In the genomic region with DNA sequence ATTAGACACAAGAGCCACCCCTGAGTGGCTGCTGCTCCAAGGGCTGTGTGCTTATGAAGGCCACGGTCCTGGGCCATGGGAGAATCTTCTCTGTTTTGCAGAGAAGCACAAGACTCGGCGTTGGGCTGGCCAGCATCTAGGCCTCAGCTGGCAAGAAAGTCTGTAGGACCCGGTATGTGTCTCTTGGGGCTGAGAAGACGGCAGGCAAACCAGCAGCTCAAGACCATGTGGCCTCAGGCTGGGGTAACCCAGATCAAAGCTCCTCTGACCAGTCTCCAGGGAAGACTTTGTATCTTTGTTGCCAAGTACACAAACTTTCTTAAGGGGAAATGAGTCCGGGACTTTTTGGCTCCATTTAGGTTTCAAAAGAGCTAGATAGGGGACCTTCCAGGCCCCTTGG, we compare ENCODE assay signal across 24 cellular contexts.
DNase-seq lines count a peak whose midpoint lies in the region; ATAC-seq, FAIRE-seq and TF ChIP-seq lines count a peak whose summit lies in the region.
"Had no signal": no experiment of that assay in that cellular context is flagged by ENCODE, and none has a peak within 500 bp of the region (broad histone marks: within the 10 kb centered on the region; RNA-seq: fewer than 3 reads in every experiment).

No MANE protein-coding gene starts in this region.

- H3K36me3 ChIP-seq in BLaER1 treated with 17β-estradiol and CSF1 and Interleukin-3, amounts not matched to agents 10 nM and 100 nM, result no peaks in the 10 kb centered on the region
- no peaks in the 10 kb centered on the region for H3K36me3 ChIP-seq in GM12878 (ENCODE audit: control insufficient read depth in 2 of 2, insufficient read depth in 2 of 2, low read length in 1 of 2)
- H3K36me3 ChIP-seq in mucosa of descending colon (ENCODE audit: low read depth), result no peaks in the 10 kb centered on the region
- H3K36me3 ChIP-seq: colonic mucosa, spleen, thyroid gland had no signal

- peak overlapping the region; percentile 61 for H2AFZ ChIP-seq in GM12878 (ENCODE audit: control insufficient read depth, low read depth, low read length)
- H2AFZ ChIP-seq: GM23338 had no signal

- H3K4me2 ChIP-seq in BLaER1 treated with 17β-estradiol and CSF1 and Interleukin-3, amounts not matched to agents 10 nM and 100 nM, result peak overlapping the region; percentile 31 to 78 (median 55); a peak in 21 of 22 replicates
- no peak overlapping the region for H3K4me2 ChIP-seq in GM12878 (ENCODE audit: control insufficient read depth, insufficient read depth)
- H3K4me2 ChIP-seq: GM23338, SK-N-SH had no signal

- CTCF ChIA-PET in GM12878 (lab: Yijun Ruan, JAX), result interaction anchor here (0.9 to 2.0 kb wide), 7 partner anchors 14 to 86 kb away, joined by 3 to 9 read pairs (median 3); no protein-coding TSS in a partner anchor

- H3K4me3 ChIP-seq in BLaER1 treated with 17β-estradiol and CSF1 and Interleukin-3, amounts not matched to agents 10 nM and 100 nM, result no peak overlapping the region
- H3K4me3 ChIP-seq in GM12878 (no peak overlapping the region), mucosa of descending colon (no peak overlapping the region)
- H3K4me3 ChIP-seq: colonic mucosa, GM23338, spleen, thyroid gland had no signal

- no peak for TF ChIP-seq CTCF in GM12878 (IDR thresholded peaks at IDR 0.05 in 2 of 3, conservative IDR thresholded peaks at IDR 0.05 in 1 of 3; ENCODE audit: control insufficient read depth in 2 of 3, extremely low read depth in 1 of 3, insufficient read depth in 1 of 3, low read depth in 3 of 3, low read length in 3 of 3)
- TF ChIP-seq CTCF in mucosa of descending colon (IDR thresholded peaks at IDR 0.05), result no peak

- H3K9me3 ChIP-seq in BLaER1 treated with 17β-estradiol and CSF1 and Interleukin-3, amounts not matched to agents 10 nM and 100 nM (replicated peaks in 1 of 11), result 0 out of 22 replicates have a peak, but pooled peaks cover 0 to 5% (median 0%) of the 10 kb centered on the region in 11 experiments
- H3K9me3 ChIP-seq in GM12878 (replicated peaks; ENCODE audit: control insufficient read depth, insufficient read depth, low read length) (no peaks in the 10 kb centered on the region; the same call in 2 of the 3 replicates), mucosa of descending colon (no peaks in the 10 kb centered on the region)
- H3K9me3 ChIP-seq: colonic mucosa, SK-N-SH, spleen, thyroid gland had no signal

- ATAC-seq in HG02610 (IDR thresholded peaks at IDR 0.05; ENCODE audit: unreplicated experiment) (peak; percentile 63), GM12878 (peak; percentile 72), mucosa of descending colon (peak; percentile 13), HG02571 (IDR thresholded peaks at IDR 0.05; ENCODE audit: unreplicated experiment) (no peak)
- ATAC-seq: activated CD4-positive, CD25-positive, alpha-beta regulatory T cell treated with anti-CD3 and anti-CD28 coated beads, Interleukin-2, amount 50 U/mL, for 24 hours; CD8-positive, alpha-beta T cell; foreskin keratinocyte; GM23338; PC-3 had no signal

- WGBS in GM12878 (ENCODE audit: insufficient coverage, insufficient replicate concordance, low lambda C conversion rate, missing lambda C conversion rate), result 9% methylated on average over 6 of the region's 6 CpGs

- peak overlapping the region; percentile 37 to 77 (median 72); a peak in 20 of 22 replicates for H3K27ac ChIP-seq in BLaER1 treated with 17β-estradiol and CSF1 and Interleukin-3, amounts not matched to agents 10 nM and 100 nM
- no peak overlapping the region for H3K27ac ChIP-seq in GM12878 (ENCODE audit: control insufficient read depth, insufficient read depth)
- H3K27ac ChIP-seq: colonic mucosa, foreskin keratinocyte, spleen had no signal

- no peak for TF ChIP-seq EP300 in GM12878 (IDR thresholded peaks at IDR 0.05; ENCODE audit: borderline replicate concordance in 1 of 2, control insufficient read depth in 1 of 2, low read depth in 2 of 2, low read length in 2 of 2)

- in situ Hi-C loops in GM12878 (cut with MboI), result no loop called here

- TF ChIP-seq POLR2A in GM12878 (IDR thresholded peaks at IDR 0.05; ENCODE audit: low read depth, low read length), result no peak

- DNase-seq in GM12878 (ENCODE audit: low read depth, low spot score) (no peak), mucosa of descending colon (no peak), SIG-M5 (lab: John Stamatoyannopoulos, UW) (no peak), NCI-H187 treated with DMSO at 0.1 percent for 48 hours (lab: John Stamatoyannopoulos, UW) (no peak), NCI-H226 (no peak)
- DNase-seq: activated naive CD4-positive, alpha-beta T cell treated with anti-CD3 and anti-CD28 coated beads, Interleukin-2, amount 50 U/mL, for 16 hours; activated T-cell treated with anti-CD3 and anti-CD28 coated beads, Interleukin-2, amount 50 U/mL, for 48 hours; CD8-positive, alpha-beta T cell; colonic mucosa; foreskin keratinocyte; hippocampal formation; NCI-H1436 treated with DMSO at 0.1 percent for 48 hours; NCI-H2171; NCI-H69; PC-3; SK-N-SH; spleen; thyroid gland had no signal

- FAIRE-seq in GM12878 (lab: Jason Lieb, UNC), result no peak
- FAIRE-seq: endometrium had no signal

- RAD21 ChIA-PET in GM12878 (lab: Charles Lee; ENCODE audit: unreplicated experiment), result interaction anchor here (0.6 to 2.3 kb wide), 8 partner anchors 14 to 86 kb away, joined by 3 to 14 read pairs (median 4); no protein-coding TSS in a partner anchor

- intact Hi-C loops in GM12878 (cut with micrococcal nuclease; ENCODE audit: unreplicated experiment) (no loop called here), mucosa of descending colon (cut with DNase I, micrococcal nuclease) (no loop called here)

- no peaks in the 10 kb centered on the region for H3K79me2 ChIP-seq in GM12878 (ENCODE audit: control insufficient read depth, insufficient read depth, low read length)

- no peak for TF ChIP-seq RAD21 in GM12878 (IDR thresholded peaks at IDR 0.05; ENCODE audit: insufficient read depth, low read depth, low read length)

- no peaks in the 10 kb centered on the region for H4K20me1 ChIP-seq in BLaER1 treated with 17β-estradiol and CSF1 and Interleukin-3, amounts not matched to agents 10 nM and 100 nM
- H4K20me1 ChIP-seq in GM12878 (ENCODE audit: control insufficient read depth, insufficient read depth), result no peaks in the 10 kb centered on the region

- SMC1A ChIA-PET in GM12878 (lab: Charles Lee; ENCODE audit: uncharacterized antibody, unreplicated experiment), result interaction anchor here (0.8 to 2.6 kb wide), 10 partner anchors 11 to 90 kb away, joined by 3 to 15 read pairs (median 6); no protein-coding TSS in a partner anchor

- H3K27me3 ChIP-seq in BLaER1 treated with 17β-estradiol and CSF1 and Interleukin-3, amounts not matched to agents 10 nM and 100 nM, result no peaks in the 10 kb centered on the region
- no peaks in the 10 kb centered on the region for H3K27me3 ChIP-seq in GM12878 (replicated peaks in 1 of 2; ENCODE audit: control insufficient read depth in 2 of 2, insufficient read depth in 2 of 2, low read length in 1 of 2)
- H3K27me3 ChIP-seq: colonic mucosa, spleen, thyroid gland had no signal

- peaks cover 25 to 50% (median 45%) of the 10 kb centered on the region in 10 experiments for H3K4me1 ChIP-seq in BLaER1 treated with 17β-estradiol and CSF1 and Interleukin-3, amounts not matched to agents 10 nM and 100 nM
- H3K4me1 ChIP-seq in GM12878 (ENCODE audit: control insufficient read depth, insufficient read depth, low read length) (peaks cover 20% of the 10 kb centered on the region), mucosa of descending colon (ENCODE audit: low read depth) (no peaks in the 10 kb centered on the region)
- H3K4me1 ChIP-seq: colonic mucosa, foreskin keratinocyte had no signal

- H3K9ac ChIP-seq in BLaER1 treated with 17β-estradiol and CSF1 and Interleukin-3, amounts not matched to agents 10 nM and 100 nM, result peak overlapping the region in 9 of 11 experiments; percentile 9 to 49 (median 29); a peak in 10 of 22 replicates
- H3K9ac ChIP-seq in GM12878 (ENCODE audit: control insufficient read depth, insufficient read depth, low read length), result no peak overlapping the region
- H3K9ac ChIP-seq: SK-N-SH had no signal

- POLR2A ChIA-PET in GM12878 (lab: Charles Lee), result interaction anchor here (0.6 to 2.8 kb wide), 7 partner anchors 11 to 759 kb away, joined by 3 to 19 read pairs (median 5); a partner anchor contains a TSS

- no TSS peak for BruUV-seq in GM12878 (replicated peaks; lab: Mats Ljungman, UMichigan)

TF ChIP-seq in GM12878, 131 proteins besides CTCF, POLR2A, EP300 and RAD21:
- TF ChIP-seq IKZF2 (IDR thresholded peaks at IDR 0.05) (peak in 1 of 2 experiments; percentile 14; a peak in 2 of 4 replicates), RUNX3 (IDR thresholded peaks at IDR 0.05; ENCODE audit: low read length) (0 out of 2 replicates have a peak, but pooled peaks have one; percentile 7), MXI1 (IDR thresholded peaks at IDR 0.05; ENCODE audit: low read depth, low read length) (peak; percentile 19; the same call in 1 of the 2 replicates), PAX8 (IDR thresholded peaks at IDR 0.05) (no peak), TAF1 (IDR thresholded peaks at IDR 0.05; ENCODE audit: borderline replicate concordance, low read depth, low read length) (no peak), EED (IDR thresholded peaks at IDR 0.05; ENCODE audit: low read depth) (0 out of 2 replicates have a peak, but pooled peaks have one; percentile 41), DPF2 (IDR thresholded peaks at IDR 0.05) (0 out of 2 replicates have a peak, but pooled peaks have one; percentile 20), BACH1 (IDR thresholded peaks at IDR 0.05; ENCODE audit: borderline replicate concordance) (no peak), MEF2B (IDR thresholded peaks at IDR 0.05; ENCODE audit: partially characterized antibody, poor library complexity, severe bottlenecking) (peak; percentile 66)
- TF ChIP-seq, protein P1, sequence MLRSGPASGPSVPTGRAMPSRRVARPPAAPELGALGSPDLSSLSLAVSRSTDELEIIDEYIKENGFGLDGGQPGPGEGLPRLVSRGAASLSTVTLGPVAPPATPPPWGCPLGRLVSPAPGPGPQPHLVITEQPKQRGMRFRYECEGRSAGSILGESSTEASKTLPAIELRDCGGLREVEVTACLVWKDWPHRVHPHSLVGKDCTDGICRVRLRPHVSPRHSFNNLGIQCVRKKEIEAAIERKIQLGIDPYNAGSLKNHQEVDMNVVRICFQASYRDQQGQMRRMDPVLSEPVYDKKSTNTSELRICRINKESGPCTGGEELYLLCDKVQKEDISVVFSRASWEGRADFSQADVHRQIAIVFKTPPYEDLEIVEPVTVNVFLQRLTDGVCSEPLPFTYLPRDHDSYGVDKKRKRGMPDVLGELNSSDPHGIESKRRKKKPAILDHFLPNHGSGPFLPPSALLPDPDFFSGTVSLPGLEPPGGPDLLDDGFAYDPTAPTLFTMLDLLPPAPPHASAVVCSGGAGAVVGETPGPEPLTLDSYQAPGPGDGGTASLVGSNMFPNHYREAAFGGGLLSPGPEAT (IDR thresholded peaks at IDR 0.05; ENCODE audit: low read depth), result peak; percentile 62; the same call in 1 of the 2 replicates
